In genomic region chr13:33109319-33109718, GRCh38 we compare ENCODE assay signal across 15 cellular contexts.
A peak's percentile ranks its signal among the peaks of the same experiment; 100 is the strongest.
DNase-seq lines count a peak whose midpoint lies in the region; ATAC-seq and TF ChIP-seq lines count a peak whose summit lies in the region.
"Had no signal": no experiment of that assay in that cellular context is flagged by ENCODE, and none has a peak within 500 bp of the region (broad histone marks: within the 10 kb centered on the region; RNA-seq: fewer than 3 reads in every experiment).

No MANE protein-coding gene starts in this region.

- no peaks in the 10 kb centered on the region for H3K9me3 ChIP-seq in mammary epithelial cell (replicated peaks; ENCODE audit: insufficient read depth, low read length)
- no peaks in the 10 kb centered on the region for H3K9me3 ChIP-seq in uterus
- H3K9me3 ChIP-seq: psoas muscle had no signal

- H3K4me3 ChIP-seq in mammary epithelial cell (replicated peaks in 1 of 3; ENCODE audit: insufficient read depth in 1 of 3, low read depth in 2 of 3, low read length in 3 of 3) (no peak overlapping the region), uterus (no peak overlapping the region)
- H3K4me3 ChIP-seq: PC-9, psoas muscle had no signal

- peak overlapping the region; percentile 19 for H3K27ac Mint-ChIP-seq in MCF 10A (ENCODE audit: low read depth, unreplicated experiment)
- H3K27ac Mint-ChIP-seq: WTC11 had no signal

- no peak overlapping the region for H3K27ac ChIP-seq in mammary epithelial cell (ENCODE audit: insufficient read depth, low read depth, low read length)
- H3K27ac ChIP-seq in uterus = peak overlapping the region; percentile 68 to 82
- H3K27ac ChIP-seq: 22Rv1, PC-9, psoas muscle had no signal

- H4K20me1 ChIP-seq in mammary epithelial cell (ENCODE audit: insufficient read depth, low read length) = no peaks in the 10 kb centered on the region

- TF ChIP-seq POLR2A in uterus (IDR thresholded peaks at IDR 0.05) = no peak

- POLR2A ChIA-PET in MCF 10A (lab: Yijun Ruan, JAX) = interaction anchor here (1.8 kb wide), 1 partner anchor 9 kb away, joined by 5 read pairs; no protein-coding TSS in a partner anchor

- H3K4me1 Mint-ChIP-seq in MCF 10A (ENCODE audit: insufficient read depth, unreplicated experiment) = no peaks in the 10 kb centered on the region
- H3K4me1 Mint-ChIP-seq: WTC11 had no signal

- H3K9ac ChIP-seq in mammary epithelial cell (ENCODE audit: insufficient read depth, low read length) = no peak overlapping the region

- H3K4me1 ChIP-seq in mammary epithelial cell (ENCODE audit: insufficient read depth, low read length) (no peaks in the 10 kb centered on the region), uterus (peaks cover 0 to 5% of the 10 kb centered on the region in 2 donors)
- H3K4me1 ChIP-seq: psoas muscle had no signal

- TF ChIP-seq CTCF in MCF 10A (IDR thresholded peaks at IDR 0.05; ENCODE audit: unreplicated experiment) = no peak
- no peak for TF ChIP-seq CTCF in mammary epithelial cell (conservative IDR thresholded peaks at IDR 0.05 in 1 of 2, IDR thresholded peaks at IDR 0.05 in 1 of 2; ENCODE audit: extremely low read depth in 1 of 2, insufficient read depth in 1 of 2, low read depth in 1 of 2, low read length in 2 of 2)
- no peak for TF ChIP-seq CTCF in uterus (IDR thresholded peaks at IDR 0.05)

- H3K27me3 Mint-ChIP-seq in MCF 10A (ENCODE audit: insufficient read depth, unreplicated experiment) = no peaks in the 10 kb centered on the region

- dilution Hi-C loops in mammary epithelial cell (cut with HindIII; ENCODE audit: low sequenced_read_pairs) = no loop called here

- peak; percentile 19 to 28 for ATAC-seq in left cardiac atrium
- ATAC-seq: left colon had no signal

- no peak overlapping the region for H3K4me3 Mint-ChIP-seq in MCF 10A (ENCODE audit: unreplicated experiment)
- H3K4me3 Mint-ChIP-seq: WTC11 had no signal

- no peak overlapping the region for H3K4me2 ChIP-seq in mammary epithelial cell (ENCODE audit: insufficient read depth, low read depth, low read length)
- H3K4me2 ChIP-seq: PC-9 had no signal

- intact Hi-C loops in MCF 10A (cut with micrococcal nuclease) = no loop called here
- intact Hi-C loops in mammary epithelial cell (cut with micrococcal nuclease) = no loop called here
- intact Hi-C loops in left cardiac atrium (cut with DNase I) = no loop called here
- intact Hi-C loops in uterus (cut with DNase I; ENCODE audit: low total_unique reads) = no loop called here

- no peak overlapping the region for H2AFZ ChIP-seq in mammary epithelial cell (ENCODE audit: low read depth, low read length)
- H2AFZ ChIP-seq: PC-9 had no signal

- H3K36me3 ChIP-seq in mammary epithelial cell (ENCODE audit: insufficient read depth, low read length) (peaks cover 15% of the 10 kb centered on the region), uterus (no peaks in the 10 kb centered on the region)

- no peak for DNase-seq in MCF 10A (ENCODE audit: unreplicated experiment)
- no peak for DNase-seq in mammary epithelial cell
- peak; percentile 45 for DNase-seq in NAMALWA (ENCODE audit: low spot score)
- no peak for DNase-seq in left cardiac atrium
- no peak for DNase-seq in uterus
- no peak for DNase-seq in stimulated activated CD4-positive, alpha-beta T cell treated with anti-CD3 and anti-CD28 coated beads, Interleukin-12 subunit alpha, Interleukin-12 subunit beta, amount 100 ng/mL, for 4 hours
- no peak for DNase-seq in GM19240 (ENCODE audit: insufficient read length, low spot score)
- no peak for DNase-seq in OCI-M2 (lab: John Stamatoyannopoulos, UW; ENCODE audit: unreplicated experiment)
- DNase-seq: effector CD4-positive, alpha-beta T cell; NCI-H1105; PC-9; psoas muscle had no signal

- no TSS peak for BruUV-seq in MCF 10A (replicated peaks; lab: Mats Ljungman, UMichigan)
- BruUV-seq in mammary epithelial cell (replicated peaks; lab: Mats Ljungman, UMichigan) = no TSS peak

- in situ Hi-C loops in mammary epithelial cell (cut with MboI; ENCODE audit: low sequenced_read_pairs in 2 of 2) = no loop called here

- no peaks in the 10 kb centered on the region for H3K9me3 Mint-ChIP-seq in MCF 10A (ENCODE audit: unreplicated experiment)
- H3K9me3 Mint-ChIP-seq: WTC11 had no signal

- CTCF ChIA-PET in MCF 10A (lab: Yijun Ruan, JAX) = interaction anchor here (0.8 to 1.4 kb wide), 3 partner anchors 11 to 522 kb away, joined by 3 to 5 read pairs (median 4); no protein-coding TSS in a partner anchor
- CTCF ChIA-PET in mammary epithelial cell (lab: Charles Lee; ENCODE audit: low non-redundant PET) = no interaction called here

- 96% methylated on average over 4 of the region's 4 CpGs for WGBS in mammary epithelial cell (ENCODE audit: low coverage, missing lambda C conversion rate)

- H3K27me3 ChIP-seq in mammary epithelial cell (ENCODE audit: insufficient read depth, low read length) (no peaks in the 10 kb centered on the region), uterus (no peaks in the 10 kb centered on the region)

- peaks cover 94% of the 10 kb centered on the region for H3K36me3 Mint-ChIP-seq in MCF 10A (ENCODE audit: insufficient read depth, unreplicated experiment)
- H3K36me3 Mint-ChIP-seq: WTC11 had no signal

- H3K79me2 ChIP-seq in mammary epithelial cell (ENCODE audit: insufficient read depth, low read length) = no peaks in the 10 kb centered on the region
